Comparison of ENCODE assay signal across 20 cellular contexts in the genomic region with DNA sequence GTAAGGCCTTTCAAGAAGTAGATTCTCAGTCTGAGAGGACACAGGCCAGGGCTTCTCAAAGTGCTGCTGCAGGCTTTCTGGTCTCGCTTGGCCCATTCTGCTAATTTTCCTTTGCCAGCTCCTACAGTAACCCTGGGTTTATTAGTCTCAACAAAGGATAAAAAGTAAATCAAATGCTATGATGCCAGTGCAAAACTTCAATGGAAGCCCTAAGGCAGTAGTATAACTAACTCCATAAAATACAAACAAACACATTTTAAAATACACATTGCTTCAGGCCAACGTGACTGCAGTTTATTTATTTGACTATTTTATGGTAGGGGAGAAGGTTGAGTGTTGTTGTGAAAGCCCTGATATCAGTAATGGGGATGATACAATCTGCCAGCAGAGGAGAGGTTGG.
DNase-seq lines count a peak whose midpoint lies in the region; ATAC-seq, FAIRE-seq and TF ChIP-seq lines count a peak whose summit lies in the region.
"Had no signal": no experiment of that assay in that cellular context is flagged by ENCODE, and none has a peak within 500 bp of the region (broad histone marks: within the 10 kb centered on the region; RNA-seq: fewer than 3 reads in every experiment).

No MANE protein-coding gene starts in this region.

- H3K9ac ChIP-seq in K562 (ENCODE audit: insufficient read depth in 1 of 2, low read depth in 2 of 2, low read length in 2 of 2): no peak overlapping the region

- H3K4me2 ChIP-seq in K562 (ENCODE audit: insufficient read depth, low read length): no peak overlapping the region
- H3K4me2 ChIP-seq: PC-9 had no signal

- no peak for TF ChIP-seq RAD21 in K562 (CRISPR knock-in tag; conservative IDR thresholded peaks at IDR 0.05 in 1 of 2, IDR thresholded peaks at IDR 0.05 in 1 of 2)

- CTCF ChIA-PET in K562 (lab: Yijun Ruan, JAX; ENCODE audit: low intra/inter-chr PET ratio) (no interaction called here), RWPE1 (lab: Yijun Ruan, JAX) (no interaction called here)

- H3K9me3 ChIP-seq in K562 (replicated peaks; ENCODE audit: control insufficient read depth, insufficient read depth, low read depth, low read length) (no peaks in the 10 kb centered on the region), BE2C (no peaks in the 10 kb centered on the region)
- H3K9me3 ChIP-seq: MG63, SJCRH30 had no signal

- no TSS peak for BruUV-seq in K562 (replicated peaks; lab: Mats Ljungman, UMichigan)

- H3K4me3 ChIP-seq in LNCaP clone FGC (ENCODE audit: low read depth, low read length) (no peak overlapping the region), K562 (no peak overlapping the region), BE2C (ENCODE audit: low read depth, low read length) (no peak overlapping the region)
- H3K4me3 ChIP-seq: MG63, PC-9, SJCRH30 had no signal

- no peaks in the 10 kb centered on the region for H3K4me1 Mint-ChIP-seq in natural killer cell
- H3K4me1 Mint-ChIP-seq in natural killer cell treated with Interleukin-12 subunit alpha and Interleukin-12 subunit beta and Interleukin-15 and Interleukin-18, amount 100 ng/mL, for 72 hours (ENCODE audit: low read depth in 2 of 2): peaks cover 6 to 10% of the 10 kb centered on the region in 2 donors
- H3K4me1 Mint-ChIP-seq: CD14-positive monocyte had no signal

- POLR2A ChIA-PET in K562 (lab: Yijun Ruan, JAX): interaction anchor here (1.5 to 2.3 kb wide), 3 partner anchors 7 to 86 kb away, joined by 4 to 10 read pairs (median 6); no protein-coding TSS in a partner anchor
- POLR2A ChIA-PET in RWPE1 (lab: Yijun Ruan, JAX; ENCODE audit: low non-redundant PET): no interaction called here

- ATAC-seq in natural killer cell (no peak), K562 (no peak), left colon (no peak)
- ATAC-seq in natural killer cell treated with Interleukin-12 subunit alpha and Interleukin-12 subunit beta and Interleukin-15 and Interleukin-18, amount 100 ng/mL, for 72 hours: no peak

- DNase-seq in natural killer cell (no peak), LNCaP clone FGC (ENCODE audit: low read depth) (peak; percentile 67), K562 (ENCODE audit: extremely low read depth in 1 of 4, low spot score in 3 of 4) (no peak), left colon (no peak), BE2C (no peak), RWPE1 (ENCODE audit: low spot score) (no peak)
- DNase-seq in natural killer cell treated with Interleukin-12 subunit alpha and Interleukin-12 subunit beta and Interleukin-15 and Interleukin-18, amount 100 ng/mL, for 72 hours (ENCODE audit: low spot score): no peak
- DNase-seq: AML-193, DMS 273 treated with DMSO at 0.1 percent for 48 hours, DND-41, H7, MG63, NCI-H1048, NCI-H1436, NCI-H2029, NCI-H345, NCI-H524 treated with DMSO at 0.1 percent for 48 hours, PC-9, SJCRH30 had no signal

- H3K4me3 Mint-ChIP-seq in natural killer cell: no peak overlapping the region
- H3K4me3 Mint-ChIP-seq in natural killer cell treated with Interleukin-12 subunit alpha and Interleukin-12 subunit beta and Interleukin-15 and Interleukin-18, amount 100 ng/mL, for 72 hours: no peak overlapping the region
- H3K4me3 Mint-ChIP-seq: CD14-positive monocyte had no signal

- H3K4me1 ChIP-seq in K562 (replicated peaks in 1 of 2; ENCODE audit: control insufficient read depth in 2 of 2, insufficient read depth in 2 of 2, low read length in 2 of 2) (no peaks in the 10 kb centered on the region), BE2C (no peaks in the 10 kb centered on the region)
- H3K4me1 ChIP-seq: SJCRH30 had no signal

- H3K27ac ChIP-seq in K562 (ENCODE audit: extremely low read depth, low read depth, low read length) (no peak overlapping the region), RWPE1 (no peak overlapping the region)
- H3K27ac ChIP-seq: PC-9, SJCRH30 had no signal

- no peaks in the 10 kb centered on the region for H3K27me3 Mint-ChIP-seq in natural killer cell (ENCODE audit: low read depth in 2 of 2)
- no peaks in the 10 kb centered on the region for H3K27me3 Mint-ChIP-seq in natural killer cell treated with Interleukin-12 subunit alpha and Interleukin-12 subunit beta and Interleukin-15 and Interleukin-18, amount 100 ng/mL, for 72 hours

- no peak overlapping the region for H2AFZ ChIP-seq in K562 (ENCODE audit: low read depth, low read length)
- H2AFZ ChIP-seq: PC-9 had no signal

- peak; percentile 20; the same call in 1 of the 2 replicates for TF ChIP-seq POLR2A in K562 (conservative IDR thresholded peaks at IDR 0.05)

- 81% methylated on average over 2 of the region's 2 CpGs for WGBS in K562 (ENCODE audit: insufficient coverage, low coverage, missing lambda C conversion rate)

- TF ChIP-seq CTCF in natural killer cell (IDR thresholded peaks at IDR 0.05) (no peak), LNCaP clone FGC (IDR thresholded peaks at IDR 0.05; ENCODE audit: control insufficient read depth, extremely low read depth, insufficient read depth) (no peak), K562 (IDR thresholded peaks at IDR 0.05 in 2 of 3, conservative IDR thresholded peaks at IDR 0.05 in 1 of 3; ENCODE audit: insufficient read depth in 2 of 3, low read depth in 1 of 3, low read length in 3 of 3) (no peak), BE2C (IDR thresholded peaks at IDR 0.05; ENCODE audit: low read depth, low read length) (no peak), RWPE1 (conservative IDR thresholded peaks at IDR 0.05; ENCODE audit: low read depth) (no peak)

- peak overlapping the region; percentile 47 to 79 for H3K27ac Mint-ChIP-seq in natural killer cell
- peak overlapping the region in 1 of 2 donors; percentile 15 for H3K27ac Mint-ChIP-seq in natural killer cell treated with Interleukin-12 subunit alpha and Interleukin-12 subunit beta and Interleukin-15 and Interleukin-18, amount 100 ng/mL, for 72 hours

- H3K9me3 Mint-ChIP-seq in natural killer cell: no peaks in the 10 kb centered on the region
- H3K9me3 Mint-ChIP-seq in natural killer cell treated with Interleukin-12 subunit alpha and Interleukin-12 subunit beta and Interleukin-15 and Interleukin-18, amount 100 ng/mL, for 72 hours: no peaks in the 10 kb centered on the region
- H3K9me3 Mint-ChIP-seq: CD14-positive monocyte had no signal

- H3K79me2 ChIP-seq in K562 (ENCODE audit: control insufficient read depth, insufficient read depth, low read length): no peaks in the 10 kb centered on the region

- H3K36me3 ChIP-seq in K562 (ENCODE audit: control insufficient read depth, insufficient read depth, low read length): peaks cover 100% of the 10 kb centered on the region
- H3K36me3 ChIP-seq in BE2C: peaks cover 26% of the 10 kb centered on the region

- peaks cover 26% of the 10 kb centered on the region for H3K36me3 Mint-ChIP-seq in natural killer cell
- peaks cover 62% of the 10 kb centered on the region for H3K36me3 Mint-ChIP-seq in natural killer cell treated with Interleukin-12 subunit alpha and Interleukin-12 subunit beta and Interleukin-15 and Interleukin-18, amount 100 ng/mL, for 72 hours

- no peak for TF ChIP-seq EP300 in K562 (IDR thresholded peaks at IDR 0.05; ENCODE audit: low read length)

- H3K27me3 ChIP-seq in K562 (ENCODE audit: control insufficient read depth in 2 of 2, insufficient read depth in 2 of 2, low read length in 2 of 2): no peaks in the 10 kb centered on the region
- H3K27me3 ChIP-seq in BE2C: no peaks in the 10 kb centered on the region
- H3K27me3 ChIP-seq: MG63, SJCRH30 had no signal

- intact Hi-C loops in natural killer cell (cut with micrococcal nuclease) (no loop called here), K562 (cut with micrococcal nuclease) (no loop called here), left colon (cut with DNase I, micrococcal nuclease) (no loop called here)

- no peaks in the 10 kb centered on the region for H3K9me1 ChIP-seq in K562 (ENCODE audit: control insufficient read depth, insufficient read depth, low read length)

- no peak for FAIRE-seq in K562 (lab: Jason Lieb, UNC)

- in situ Hi-C loops in K562 (cut with MboI): no loop called here

- no peaks in the 10 kb centered on the region for H4K20me1 ChIP-seq in K562 (replicated peaks; ENCODE audit: control insufficient read depth, insufficient read depth, low read length)

TF ChIP-seq in K562, 482 proteins besides CTCF, POLR2A, EP300 and RAD21:
- TF ChIP-seq POLR2AphosphoS2 (IDR thresholded peaks at IDR 0.05; ENCODE audit: low read length): no peak
- no peak for TF ChIP-seq DIDO1 (tag; IDR thresholded peaks at IDR 0.05; ENCODE audit: low read depth)
- no peak for TF ChIP-seq TEAD1 (CRISPR knock-in tag; IDR thresholded peaks at IDR 0.05)
- no peak for TF ChIP-seq U2AF1 (optimal IDR thresholded peaks at IDR 0.05; ENCODE audit: low read depth, low read length)
- no peak for TF ChIP-seq MAFK (IDR thresholded peaks at IDR 0.05; ENCODE audit: low read length)
- TF ChIP-seq OTX1 (CRISPR knock-in tag; IDR thresholded peaks at IDR 0.05): no peak
